ENCODE assay signal across 12 cellular contexts in the genomic region with DNA sequence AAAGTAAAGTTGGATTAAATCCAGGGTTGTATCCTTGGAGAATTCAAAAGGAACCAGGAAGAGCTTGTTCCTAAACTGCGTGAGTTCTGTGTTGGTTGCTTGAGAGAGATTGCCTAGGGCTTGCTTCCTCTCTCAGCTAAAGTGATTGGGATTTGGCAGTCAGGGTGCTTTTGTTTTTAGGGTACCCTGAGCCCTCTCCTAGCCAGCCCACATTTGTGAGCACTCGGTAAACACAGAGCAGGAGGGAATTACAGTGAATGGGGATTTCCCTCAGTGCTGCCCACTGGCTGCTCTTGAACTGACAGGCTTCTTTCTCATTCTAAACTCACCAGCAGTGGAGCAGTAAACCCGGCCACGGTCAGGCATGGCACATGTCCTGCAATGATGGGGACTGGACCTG.
DNase-seq lines count a peak whose midpoint lies in the region; ATAC-seq, FAIRE-seq and TF ChIP-seq lines count a peak whose summit lies in the region.
"Had no signal": no experiment of that assay in that cellular context is flagged by ENCODE, and none has a peak within 500 bp of the region (broad histone marks: within the 10 kb centered on the region; RNA-seq: fewer than 3 reads in every experiment).

No MANE protein-coding gene starts in this region.

- ATAC-seq in heart right ventricle (peak in 5 of 8 donors; percentile 21 to 56 (median 44)), Right ventricle myocardium inferior (no peak), upper lobe of right lung (peak; percentile 66), GM19452 (IDR thresholded peaks at IDR 0.05; ENCODE audit: unreplicated experiment) (no peak)

- peaks cover 34% of the 10 kb centered on the region for H3K4me1 Mint-ChIP-seq in MCF 10A (ENCODE audit: insufficient read depth, unreplicated experiment)
- no peaks in the 10 kb centered on the region for H3K4me1 Mint-ChIP-seq in Calu3 (ENCODE audit: low read depth, unreplicated experiment)

- POLR2A ChIA-PET in MCF 10A (lab: Yijun Ruan, JAX): interaction anchor here (0.6 to 1.1 kb wide), 6 partner anchors 12 to 303 kb away, joined by 3 to 4 read pairs (median 3); no protein-coding TSS in a partner anchor

- WGBS in heart right ventricle, 2 donors: 23 to 46% methylated on average over 4 of the region's 4 CpGs

- BruUV-seq in MCF 10A (replicated peaks; lab: Mats Ljungman, UMichigan): no TSS peak
- no TSS peak for BruUV-seq in Calu3 (replicated peaks; lab: Mats Ljungman, UMichigan)

- intact Hi-C loops in heart right ventricle (cut with DNase I) (no loop called here), Right ventricle myocardium inferior (cut with DNase I) (no loop called here), MCF 10A (cut with micrococcal nuclease) (no loop called here), upper lobe of right lung (cut with DNase I) (no loop called here), Calu3 (cut with micrococcal nuclease; ENCODE audit: unreplicated experiment) (no loop called here)

- H3K4me1 ChIP-seq in heart right ventricle: peaks cover 0 to 22% (median 5%) of the 10 kb centered on the region in 9 donors
- H3K4me1 ChIP-seq in keratinocyte (ENCODE audit: control insufficient read depth, extremely low read depth, insufficient read depth, low read length): peaks cover 51% of the 10 kb centered on the region
- H3K4me1 ChIP-seq in upper lobe of right lung: peaks cover 10% of the 10 kb centered on the region

- H3K36me3 Mint-ChIP-seq in MCF 10A (ENCODE audit: insufficient read depth, unreplicated experiment): peaks cover 11% of the 10 kb centered on the region
- no peaks in the 10 kb centered on the region for H3K36me3 Mint-ChIP-seq in Calu3 (ENCODE audit: insufficient read depth, unreplicated experiment)

- H3K27me3 Mint-ChIP-seq in MCF 10A (ENCODE audit: insufficient read depth, unreplicated experiment) (no peaks in the 10 kb centered on the region), Calu3 (ENCODE audit: unreplicated experiment) (no peaks in the 10 kb centered on the region)

- H3K27ac ChIP-seq in heart right ventricle (peak overlapping the region in 4 of 10 donors; percentile 11 to 56 (median 36)), keratinocyte (ENCODE audit: control insufficient read depth, insufficient read depth, low read length) (peak overlapping the region; percentile 81), upper lobe of right lung (peak overlapping the region; percentile 40)
- H3K27ac ChIP-seq: ascending aorta had no signal

- DNase-seq in heart right ventricle: no peak
- DNase-seq in Right ventricle myocardium inferior (ENCODE audit: missing footprints): no peak
- peak; percentile 9 for DNase-seq in MCF 10A (ENCODE audit: unreplicated experiment)
- no peak for DNase-seq in keratinocyte (ENCODE audit: low read depth, low spot score)
- DNase-seq in upper lobe of right lung: no peak
- no peak for DNase-seq in Calu3
- DNase-seq in activated CD8-positive, alpha-beta memory T cell treated with anti-CD3 and anti-CD28 coated beads for 24 hours: no peak
- DNase-seq: activated CD4-positive, alpha-beta T cell treated with anti-CD3 and anti-CD28 coated beads, Interleukin-2, amount 50 U/mL, for 48 hours; kidney had no signal

- FAIRE-seq in keratinocyte (lab: Jason Lieb, UNC): peak; percentile 56
- FAIRE-seq: GM12891 had no signal

- H3K4me3 Mint-ChIP-seq in MCF 10A (ENCODE audit: unreplicated experiment): no peak overlapping the region
- H3K4me3 Mint-ChIP-seq in Calu3 (ENCODE audit: low read depth, unreplicated experiment): no peak overlapping the region

- H3K36me3 ChIP-seq in heart right ventricle: peaks cover 0 to 5% (median 0%) of the 10 kb centered on the region in 9 donors
- H3K36me3 ChIP-seq in keratinocyte (ENCODE audit: control insufficient read depth in 2 of 2, extremely low read depth in 1 of 2, insufficient read depth in 2 of 2, low read length in 2 of 2): no peaks in the 10 kb centered on the region
- no peaks in the 10 kb centered on the region for H3K36me3 ChIP-seq in upper lobe of right lung

- H3K4me3 ChIP-seq in heart right ventricle (peak overlapping the region in 1 of 10 donors; percentile 12), keratinocyte (ENCODE audit: control insufficient read depth in 2 of 3, extremely low read depth in 1 of 3, insufficient read depth in 2 of 3, low read depth in 1 of 3, low read length in 3 of 3) (peak overlapping the region; percentile 9 to 47 (median 12)), upper lobe of right lung (no peak overlapping the region)
- H3K4me3 ChIP-seq: ascending aorta had no signal

- no peaks in the 10 kb centered on the region for H4K20me1 ChIP-seq in keratinocyte (ENCODE audit: control insufficient read depth, extremely low read depth, insufficient read depth, low read length)

- H3K9ac ChIP-seq in keratinocyte (ENCODE audit: control insufficient read depth, extremely low read depth, insufficient read depth, low read length): peak overlapping the region; percentile 79

- no peaks in the 10 kb centered on the region for H3K9me1 ChIP-seq in keratinocyte (ENCODE audit: control insufficient read depth, extremely low read depth, insufficient read depth, low read length)

- H3K27ac Mint-ChIP-seq in MCF 10A (ENCODE audit: low read depth, unreplicated experiment): peak overlapping the region; percentile 61
- H3K27ac Mint-ChIP-seq in Calu3 (ENCODE audit: unreplicated experiment): no peak overlapping the region

- peaks cover 7% of the 10 kb centered on the region for H3K79me2 ChIP-seq in keratinocyte (ENCODE audit: control insufficient read depth, insufficient read depth, low read length)

- dilution Hi-C loops in keratinocyte (cut with MboI; ENCODE audit: extremely low pct_ligation_motif_present, low sequenced_read_pairs): no loop called here

- peaks cover 8% of the 10 kb centered on the region for H3K9me3 Mint-ChIP-seq in MCF 10A (ENCODE audit: unreplicated experiment)
- H3K9me3 Mint-ChIP-seq in Calu3 (ENCODE audit: low read depth, unreplicated experiment): no peaks in the 10 kb centered on the region

- H2AFZ ChIP-seq in keratinocyte (ENCODE audit: control insufficient read depth, low read length): peak overlapping the region; percentile 73

- H3K9me3 ChIP-seq in heart right ventricle: peaks cover 0 to 7% (median 0%) of the 10 kb centered on the region in 11 donors
- H3K9me3 ChIP-seq in keratinocyte (ENCODE audit: control insufficient read depth, low read depth, low read length): no peaks in the 10 kb centered on the region
- no peaks in the 10 kb centered on the region for H3K9me3 ChIP-seq in upper lobe of right lung

- peak overlapping the region; percentile 57 for H3K4me2 ChIP-seq in keratinocyte (ENCODE audit: control insufficient read depth, extremely low read depth, insufficient read depth, low read depth, low read length)

- CTCF ChIA-PET in MCF 10A (lab: Yijun Ruan, JAX) (interaction anchor here (0.6 to 0.7 kb wide), 2 partner anchors 71 to 81 kb away, joined by 3 read pairs; no protein-coding TSS in a partner anchor), Calu3 (lab: Charles Lee) (no interaction called here)

- H3K27me3 ChIP-seq in heart right ventricle: no peaks in the 10 kb centered on the region
- no peaks in the 10 kb centered on the region for H3K27me3 ChIP-seq in keratinocyte (ENCODE audit: control insufficient read depth, extremely low read depth, insufficient read depth, low read length)
- H3K27me3 ChIP-seq in upper lobe of right lung: no peaks in the 10 kb centered on the region
- H3K27me3 ChIP-seq: ascending aorta had no signal

- peak in 1 of 9 donors; percentile 27 for TF ChIP-seq CTCF in heart right ventricle (IDR thresholded peaks at IDR 0.05)
- no peak for TF ChIP-seq CTCF in MCF 10A (IDR thresholded peaks at IDR 0.05; ENCODE audit: unreplicated experiment)
- TF ChIP-seq CTCF in keratinocyte (optimal IDR thresholded peaks at IDR 0.05 in 1 of 3, IDR thresholded peaks at IDR 0.05 in 1 of 3, conservative IDR thresholded peaks at IDR 0.05 in 1 of 3; ENCODE audit: extremely low read depth in 1 of 3, insufficient read depth in 2 of 3, low read length in 3 of 3): peak in 1 of 3 experiments; percentile 22
- TF ChIP-seq CTCF in upper lobe of right lung (IDR thresholded peaks at IDR 0.05): no peak
- TF ChIP-seq CTCF in Calu3 (IDR thresholded peaks at IDR 0.05; ENCODE audit: unreplicated experiment): no peak

Comparison
In these comparisons a context has a peak if more than half of its experiments do, and no peak if none do; other contexts are left out.
1. ATAC-seq: peak in heart right ventricle (5 of 8) and upper lobe of right lung (single experiment); none in Right ventricle myocardium inferior (single experiment) and GM19452 (single experiment).